ENCODE assay signal across 8 cellular contexts in genomic region chr15:74613953-74614743, GRCh38. TPM values are rescaled to one million over a fixed set of nuclear protein-coding genes. Genes with fewer than 3 reads are reported as not detected.
DNase-seq lines count a peak whose midpoint lies in the region; ATAC-seq lines count a peak whose summit lies in the region.

No MANE protein-coding gene starts in this region.

- intact Hi-C loops in posterior cingulate gyrus (cut with DNase I), result no loop called here

- no peaks in the 10 kb centered on the region for H3K9me3 Mint-ChIP-seq in activated CD8-positive, alpha-beta T cell treated with anti-CD3 and anti-CD28 coated beads, Interleukin-2, amount 10 ng/mL, durations not matched to agents 7 days and 5 days (ENCODE audit: insufficient read depth)
- no peaks in the 10 kb centered on the region for H3K9me3 Mint-ChIP-seq in stimulated activated naive CD8-positive, alpha-beta T cell treated with anti-CD3 and anti-CD28 coated beads, Interleukin-15, amount 100 ng/mL, for 72 hours

- DNase-seq in NCI-H2227 treated with DMSO at 0.1 percent for 48 hours (lab: John Stamatoyannopoulos, UW), result peak; percentile 62
- no peak for DNase-seq in NCI-H2227 (lab: John Stamatoyannopoulos, UW; ENCODE audit: unreplicated experiment)
- DNase-seq in activated CD8-positive, alpha-beta T cell treated with anti-CD3 and anti-CD28 coated beads, Interleukin-2, amount 10 ng/mL, durations not matched to agents 7 days and 5 days, result no peak
- no peak for DNase-seq in stimulated activated naive CD8-positive, alpha-beta T cell treated with anti-CD3 and anti-CD28 coated beads, Interleukin-15, amount 100 ng/mL, for 72 hours
- DNase-seq in NCI-H1436 (lab: John Stamatoyannopoulos, UW), result no peak
- DNase-seq in posterior cingulate gyrus, result no peak

- peak overlapping the region; percentile 67 for H3K4me3 Mint-ChIP-seq in activated CD8-positive, alpha-beta T cell treated with anti-CD3 and anti-CD28 coated beads, Interleukin-2, amount 10 ng/mL, durations not matched to agents 7 days and 5 days
- H3K4me3 Mint-ChIP-seq in stimulated activated naive CD8-positive, alpha-beta T cell treated with anti-CD3 and anti-CD28 coated beads, Interleukin-15, amount 100 ng/mL, for 72 hours, result peak overlapping the region; percentile 64 to 97

- peak overlapping the region; percentile 83 for H3K4me3 ChIP-seq in iPS-11a (ENCODE audit: low read depth, low read length)

- POLR2A ChIA-PET in activated CD8-positive, alpha-beta T cell treated with anti-CD3 and anti-CD28 coated beads, Interleukin-2, amount 10 ng/mL, durations not matched to agents 7 days and 5 days (lab: Charles Lee), result interaction anchor here (0.8 to 4.9 kb wide), 6 partner anchors 11 to 153 kb away, joined by 3 to 38 read pairs (median 7); partner anchors contain the start of genes ARID3B and UBL7

- CTCF ChIA-PET in activated CD8-positive, alpha-beta T cell treated with anti-CD3 and anti-CD28 coated beads, Interleukin-2, amount 10 ng/mL, durations not matched to agents 7 days and 5 days (lab: Charles Lee), result interaction anchor here (0.6 to 13.3 kb wide), 11 partner anchors 10 to 711 kb away, joined by 3 to 228 read pairs (median 5); no protein-coding TSS in a partner anchor

- H3K27ac Mint-ChIP-seq in activated CD8-positive, alpha-beta T cell treated with anti-CD3 and anti-CD28 coated beads, Interleukin-2, amount 10 ng/mL, durations not matched to agents 7 days and 5 days, result peak overlapping the region; percentile 97
- peak overlapping the region in 1 of 2 donors; percentile 74 for H3K27ac Mint-ChIP-seq in stimulated activated naive CD8-positive, alpha-beta T cell treated with anti-CD3 and anti-CD28 coated beads, Interleukin-15, amount 100 ng/mL, for 72 hours

- peaks cover 38% of the 10 kb centered on the region for H3K4me1 Mint-ChIP-seq in activated CD8-positive, alpha-beta T cell treated with anti-CD3 and anti-CD28 coated beads, Interleukin-2, amount 10 ng/mL, durations not matched to agents 7 days and 5 days (ENCODE audit: low read depth)
- H3K4me1 Mint-ChIP-seq in stimulated activated naive CD8-positive, alpha-beta T cell treated with anti-CD3 and anti-CD28 coated beads, Interleukin-15, amount 100 ng/mL, for 72 hours, result peaks cover 47% of the 10 kb centered on the region

- no peaks in the 10 kb centered on the region for H3K27me3 Mint-ChIP-seq in activated CD8-positive, alpha-beta T cell treated with anti-CD3 and anti-CD28 coated beads, Interleukin-2, amount 10 ng/mL, durations not matched to agents 7 days and 5 days (ENCODE audit: low read depth)
- H3K27me3 Mint-ChIP-seq in stimulated activated naive CD8-positive, alpha-beta T cell treated with anti-CD3 and anti-CD28 coated beads, Interleukin-15, amount 100 ng/mL, for 72 hours, result no peaks in the 10 kb centered on the region

- H3K36me3 Mint-ChIP-seq in activated CD8-positive, alpha-beta T cell treated with anti-CD3 and anti-CD28 coated beads, Interleukin-2, amount 10 ng/mL, durations not matched to agents 7 days and 5 days (ENCODE audit: low read depth), result peaks cover 18% of the 10 kb centered on the region

- no peak for ATAC-seq in activated CD8-positive, alpha-beta T cell treated with anti-CD3 and anti-CD28 coated beads, Interleukin-2, amount 10 ng/mL, durations not matched to agents 7 days and 5 days
- no peak for ATAC-seq in stimulated activated naive CD8-positive, alpha-beta T cell treated with anti-CD3 and anti-CD28 coated beads, Interleukin-15, amount 100 ng/mL, for 72 hours
- ATAC-seq in GM18870 (IDR thresholded peaks at IDR 0.05; ENCODE audit: unreplicated experiment), result no peak

RNA-seq across cellular contexts. Expression of gene CLK3, which starts 1.5 kb away (rescaled TPM):
- 100 to 1,000 TPM; 125 to 128 TPM for total RNA-seq in activated CD8-positive, alpha-beta T cell treated with anti-CD3 and anti-CD28 coated beads, Interleukin-2, amount 10 ng/mL, durations not matched to agents 7 days and 5 days
